12 cellular contexts compared by ENCODE assay signal in the genomic region with DNA sequence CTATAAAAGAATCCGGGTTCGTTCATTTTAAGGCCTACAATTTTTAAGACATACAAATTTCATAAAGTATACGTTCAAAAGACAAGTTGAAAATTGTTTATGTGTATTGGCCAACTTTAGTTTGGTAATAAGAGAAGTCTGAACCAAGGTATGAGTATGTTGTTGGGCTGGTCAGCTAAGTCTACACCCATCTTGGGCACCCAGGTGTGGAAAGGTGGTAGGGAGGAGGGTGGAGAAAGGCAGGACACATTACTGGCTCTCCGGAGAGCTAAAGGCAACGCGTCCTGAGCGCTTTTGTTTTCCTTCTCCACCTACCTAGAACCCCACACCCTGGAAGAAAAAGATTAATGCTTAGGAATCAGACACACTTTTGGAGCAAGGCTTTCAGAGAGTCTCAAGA. TPM values are rescaled to one million over a fixed set of nuclear protein-coding genes. Genes with fewer than 3 reads are reported as not detected.
A peak's percentile ranks its signal among the peaks of the same experiment; 100 is the strongest.
DNase-seq lines count a peak whose midpoint lies in the region; ATAC-seq and TF ChIP-seq lines count a peak whose summit lies in the region.
"Had no signal": no experiment of that assay in that cellular context is flagged by ENCODE, and none has a peak within 500 bp of the region (broad histone marks: within the 10 kb centered on the region; RNA-seq: fewer than 3 reads in every experiment).

No MANE protein-coding gene starts in this region.

- H3K27ac Mint-ChIP-seq in activated naive CD4-positive, alpha-beta T cell treated with anti-CD3 and anti-CD28 coated beads, Interleukin-2, amount 50 U/mL, for 24 hours, result peak overlapping the region; percentile 38
- H3K27ac Mint-ChIP-seq in activated naive CD4-positive, alpha-beta T cell treated with anti-CD3 and anti-CD28 coated beads for 36 hours, result no peak overlapping the region
- no peak overlapping the region for H3K27ac Mint-ChIP-seq in WTC11
- H3K27ac Mint-ChIP-seq in stimulated activated naive B cell treated with anti-CD40 and anti-IgM and Interleukin-4, amounts not matched to agents 10 μg/mL and 1 μg/mL and 100 μg/mL, for 72 hours, result no peak overlapping the region

- H3K36me3 ChIP-seq in iPS-18a (ENCODE audit: control insufficient read depth, low read depth, low read length) (no peaks in the 10 kb centered on the region), tibial nerve (no peaks in the 10 kb centered on the region)
- H3K36me3 ChIP-seq: ascending aorta, pancreas, spleen had no signal

- 95 to 96% methylated on average over 7 of the region's 7 CpGs for WGBS in tibial nerve, 2 donors

- no peaks in the 10 kb centered on the region for H3K27me3 ChIP-seq in iPS-18a (ENCODE audit: control insufficient read depth, insufficient read depth, low read length)
- H3K27me3 ChIP-seq in tibial nerve, result no peaks in the 10 kb centered on the region
- H3K27me3 ChIP-seq: ascending aorta, pancreas, spleen had no signal

- CTCF ChIA-PET in activated naive CD4-positive, alpha-beta T cell treated with anti-CD3 and anti-CD28 coated beads for 36 hours (lab: Charles Lee), result no interaction called here
- CTCF ChIA-PET in WTC11 (lab: Charles Lee), result interaction anchor here (0.5 kb wide), 1 partner anchor 168 kb away, joined by 3 read pairs; no protein-coding TSS in a partner anchor

- no peaks in the 10 kb centered on the region for H3K9me3 Mint-ChIP-seq in activated naive CD4-positive, alpha-beta T cell treated with anti-CD3 and anti-CD28 coated beads, Interleukin-2, amount 50 U/mL, for 24 hours
- H3K9me3 Mint-ChIP-seq in activated naive CD4-positive, alpha-beta T cell treated with anti-CD3 and anti-CD28 coated beads for 36 hours, result no peaks in the 10 kb centered on the region
- no peaks in the 10 kb centered on the region for H3K9me3 Mint-ChIP-seq in WTC11
- H3K9me3 Mint-ChIP-seq in stimulated activated naive B cell treated with anti-CD40 and anti-IgM and Interleukin-4, amounts not matched to agents 10 μg/mL and 1 μg/mL and 100 μg/mL, for 72 hours, result no peaks in the 10 kb centered on the region

- no peak overlapping the region for H3K4me3 ChIP-seq in iPS-18a (ENCODE audit: low read length)
- no peak overlapping the region for H3K4me3 ChIP-seq in tibial nerve

- H3K27ac ChIP-seq in iPS-18a (ENCODE audit: low read length) (peak overlapping the region; percentile 84), tibial nerve (peak overlapping the region in 3 of 4 donors; percentile 50 to 100 (median 100))

- POLR2A ChIA-PET in WTC11 (lab: Charles Lee), result no interaction called here

- ATAC-seq in WTC11, result no peak
- no peak for ATAC-seq in stimulated activated naive B cell treated with anti-CD40 and anti-IgM and Interleukin-4, amounts not matched to agents 10 μg/mL and 1 μg/mL and 100 μg/mL, for 72 hours (replicated peaks)

- peak overlapping the region; percentile 57 for H3K9ac ChIP-seq in iPS-18a (ENCODE audit: low read length)

- no peak for TF ChIP-seq CTCF in WTC11 (IDR thresholded peaks at IDR 0.05)
- no peak for TF ChIP-seq CTCF in tibial nerve (IDR thresholded peaks at IDR 0.05)

- H3K9me3 ChIP-seq in iPS-18a (ENCODE audit: control insufficient read depth, low read depth, low read length) (no peaks in the 10 kb centered on the region), tibial nerve (no peaks in the 10 kb centered on the region)
- H3K9me3 ChIP-seq: ascending aorta, pancreas, SJSA1, spleen had no signal

- H3K4me3 Mint-ChIP-seq in activated naive CD4-positive, alpha-beta T cell treated with anti-CD3 and anti-CD28 coated beads, Interleukin-2, amount 50 U/mL, for 24 hours, result peak overlapping the region; percentile 84
- no peak overlapping the region for H3K4me3 Mint-ChIP-seq in activated naive CD4-positive, alpha-beta T cell treated with anti-CD3 and anti-CD28 coated beads for 36 hours
- peak overlapping the region; percentile 57 for H3K4me3 Mint-ChIP-seq in WTC11
- H3K4me3 Mint-ChIP-seq in stimulated activated naive B cell treated with anti-CD40 and anti-IgM and Interleukin-4, amounts not matched to agents 10 μg/mL and 1 μg/mL and 100 μg/mL, for 72 hours, result no peak overlapping the region

- TF ChIP-seq POLR2A in tibial nerve (IDR thresholded peaks at IDR 0.05), result no peak

- H3K36me3 Mint-ChIP-seq in activated naive CD4-positive, alpha-beta T cell treated with anti-CD3 and anti-CD28 coated beads, Interleukin-2, amount 50 U/mL, for 24 hours, result peaks cover 15% of the 10 kb centered on the region
- H3K36me3 Mint-ChIP-seq in activated naive CD4-positive, alpha-beta T cell treated with anti-CD3 and anti-CD28 coated beads for 36 hours (ENCODE audit: low read depth), result peaks cover 5% of the 10 kb centered on the region
- no peaks in the 10 kb centered on the region for H3K36me3 Mint-ChIP-seq in WTC11
- peaks cover 1 to 3% of the 10 kb centered on the region in 2 donors for H3K36me3 Mint-ChIP-seq in stimulated activated naive B cell treated with anti-CD40 and anti-IgM and Interleukin-4, amounts not matched to agents 10 μg/mL and 1 μg/mL and 100 μg/mL, for 72 hours

- intact Hi-C loops in activated naive CD4-positive, alpha-beta T cell treated with anti-CD3 and anti-CD28 coated beads for 36 hours (cut with micrococcal nuclease), result loop anchor here (2.0 to 10.0 kb wide), 3 partner anchors 380 to 1950 kb away; a partner anchor contains a TSS

- peaks cover 28% of the 10 kb centered on the region for H3K4me1 Mint-ChIP-seq in activated naive CD4-positive, alpha-beta T cell treated with anti-CD3 and anti-CD28 coated beads, Interleukin-2, amount 50 U/mL, for 24 hours
- peaks cover 30% of the 10 kb centered on the region for H3K4me1 Mint-ChIP-seq in activated naive CD4-positive, alpha-beta T cell treated with anti-CD3 and anti-CD28 coated beads for 36 hours (ENCODE audit: low read depth)
- peaks cover 24% of the 10 kb centered on the region for H3K4me1 Mint-ChIP-seq in WTC11
- peaks cover 14 to 25% of the 10 kb centered on the region in 2 donors for H3K4me1 Mint-ChIP-seq in stimulated activated naive B cell treated with anti-CD40 and anti-IgM and Interleukin-4, amounts not matched to agents 10 μg/mL and 1 μg/mL and 100 μg/mL, for 72 hours

- no peaks in the 10 kb centered on the region for H3K27me3 Mint-ChIP-seq in activated naive CD4-positive, alpha-beta T cell treated with anti-CD3 and anti-CD28 coated beads, Interleukin-2, amount 50 U/mL, for 24 hours
- H3K27me3 Mint-ChIP-seq in activated naive CD4-positive, alpha-beta T cell treated with anti-CD3 and anti-CD28 coated beads for 36 hours (ENCODE audit: low read depth), result no peaks in the 10 kb centered on the region
- H3K27me3 Mint-ChIP-seq in WTC11 (ENCODE audit: low read depth), result no peaks in the 10 kb centered on the region
- no peaks in the 10 kb centered on the region for H3K27me3 Mint-ChIP-seq in stimulated activated naive B cell treated with anti-CD40 and anti-IgM and Interleukin-4, amounts not matched to agents 10 μg/mL and 1 μg/mL and 100 μg/mL, for 72 hours

- TF ChIP-seq EP300 in tibial nerve (IDR thresholded peaks at IDR 0.05), result no peak

- DNase-seq in activated naive CD4-positive, alpha-beta T cell treated with anti-CD3 and anti-CD28 coated beads for 36 hours, result no peak
- DNase-seq in WTC11 (ENCODE audit: low spot score), result no peak
- DNase-seq in tibial nerve (ENCODE audit: low spot score in 2 of 2), result no peak
- DNase-seq in stimulated activated naive B cell treated with anti-CD40 and anti-IgM and Interleukin-4, amounts not matched to agents 10 μg/mL and 1 μg/mL and 100 μg/mL, for 72 hours, result no peak
- no peak for DNase-seq in stimulated activated naive CD4-positive, alpha-beta T cell (lab: John Stamatoyannopoulos, UW)
- DNase-seq in activated gamma-delta T cell treated with Interleukin-2 at 50 U/mL for 16 hours, result no peak

- H3K4me1 ChIP-seq in iPS-18a (ENCODE audit: control insufficient read depth, low read depth, low read length) (peaks cover 27% of the 10 kb centered on the region), tibial nerve (peaks cover 0 to 18% (median 13%) of the 10 kb centered on the region in 4 donors)

TF ChIP-seq in WTC11, 78 proteins besides CTCF, POLR2A, EP300 and RAD21:
- no peak for TF ChIP-seq MYBL2 (CRISPR knock-in tag; IDR thresholded peaks at IDR 0.05)
- no peak for TF ChIP-seq GABPB1 (CRISPR knock-in tag; IDR thresholded peaks at IDR 0.05)
- no peak for TF ChIP-seq NR1H2 (CRISPR knock-in tag; IDR thresholded peaks at IDR 0.05)

RNA-seq across cellular contexts. Expression of a gene that starts 0.9 kb away (rescaled TPM):
- total RNA-seq in activated naive CD4-positive, alpha-beta T cell treated with anti-CD3 and anti-CD28 coated beads for 36 hours, result 10 to 100 TPM; 25.7 to 28.0 TPM
- total RNA-seq in WTC11 (2021), result 43.0 to 53.5 TPM (median 47.3 TPM) in 3 replicates
- total RNA-seq in tibial nerve, result 10 to 100 TPM; 18.4 to 31.0 (median 24.6) TPM

Comparison
In these comparisons a context has a peak if more than half of its experiments do, and no peak if none do; other contexts are left out.
1. H3K4me3 Mint-ChIP-seq: peak in activated naive CD4-positive, alpha-beta T cell treated with anti-CD3 and anti-CD28 coated beads, Interleukin-2, amount 50 U/mL, for 24 hours (single experiment) and WTC11 (single experiment); none in activated naive CD4-positive, alpha-beta T cell treated with anti-CD3 and anti-CD28 coated beads for 36 hours (single experiment) and stimulated activated naive B cell treated with anti-CD40 and anti-IgM and Interleukin-4, amounts not matched to agents 10 μg/mL and 1 μg/mL and 100 μg/mL, for 72 hours (0 of 2).